In genomic region chr2:170377469-170378207, GRCh38 we compare ENCODE assay signal across 15 cellular contexts.
DNase-seq lines count a peak whose midpoint lies in the region; ATAC-seq and TF ChIP-seq lines count a peak whose summit lies in the region.
"Had no signal": no experiment of that assay in that cellular context is flagged by ENCODE, and none has a peak within 500 bp of the region (broad histone marks: within the 10 kb centered on the region; RNA-seq: fewer than 3 reads in every experiment).

No MANE protein-coding gene starts in this region.

- peak; percentile 1 for DNase-seq in EH (ENCODE audit: low read depth)
- peak; percentile 40 for DNase-seq in PC-3
- DNase-seq in fibroblast of peridontal ligament (ENCODE audit: extremely low read depth) = peak; percentile 10
- DNase-seq in prostate gland (ENCODE audit: low spot score) = peak; percentile 76
- no peak for DNase-seq in SKM-1 (lab: John Stamatoyannopoulos, UW; ENCODE audit: unreplicated experiment)
- DNase-seq in naive thymus-derived CD4-positive, alpha-beta T cell = no peak
- DNase-seq: activated gamma-delta T cell; CD4-positive, CD25-positive, alpha-beta regulatory T cell; effector CD4-positive, alpha-beta T cell; NCI-H2081; stimulated activated CD4-positive, alpha-beta T cell treated with anti-CD3 and anti-CD28 coated beads, Interleukin-15, amount 100 ng/mL, for 24 hours; substantia nigra had no signal

- no peaks in the 10 kb centered on the region for H3K79me2 ChIP-seq in PC-3 (ENCODE audit: low read length)

- H3K9me3 Mint-ChIP-seq in naive thymus-derived CD4-positive, alpha-beta T cell = peaks cover 0 to 2% (median 0%) of the 10 kb centered on the region in 11 donors

- peak overlapping the region; percentile 71 for H2AFZ ChIP-seq in PC-3 (ENCODE audit: low read length)

- H3K4me3 Mint-ChIP-seq in naive thymus-derived CD4-positive, alpha-beta T cell = no peak overlapping the region
- H3K4me3 Mint-ChIP-seq: CD4-positive, CD25-positive, alpha-beta regulatory T cell had no signal

- POLR2A ChIA-PET in PC-3 (lab: Charles Lee; ENCODE audit: unreplicated experiment) = interaction anchor here (0.6 to 0.7 kb wide), 2 partner anchors 13 to 466 kb away, joined by 3 read pairs; no protein-coding TSS in a partner anchor
- POLR2A ChIA-PET in naive thymus-derived CD4-positive, alpha-beta T cell (lab: Charles Lee) = no interaction called here

- no peaks in the 10 kb centered on the region for H4K20me1 ChIP-seq in PC-3 (ENCODE audit: low read length)

- H3K27me3 ChIP-seq in PC-3 (ENCODE audit: low read length) = no peaks in the 10 kb centered on the region
- H3K27me3 ChIP-seq in prostate gland (replicated peaks; ENCODE audit: insufficient read depth) = peaks cover 6% of the 10 kb centered on the region
- H3K27me3 ChIP-seq in naive thymus-derived CD4-positive, alpha-beta T cell (ENCODE audit: control insufficient read depth in 2 of 2, insufficient read depth in 2 of 2, low read length in 2 of 2) = peaks cover 0 to 3% of the 10 kb centered on the region in 2 donors

- no TSS peak for BruUV-seq in PC-3 (replicated peaks; lab: Mats Ljungman, UMichigan)

- CTCF ChIA-PET in PC-3 (lab: Charles Lee) = interaction anchor here (0.7 kb wide), 2 partner anchors 17 to 58 kb away, joined by 3 read pairs; no protein-coding TSS in a partner anchor
- CTCF ChIA-PET in naive thymus-derived CD4-positive, alpha-beta T cell (lab: Charles Lee) = no interaction called here

- H3K9me2 ChIP-seq in PC-3 (replicated peaks; ENCODE audit: low read length) = no peaks in the 10 kb centered on the region

- no peaks in the 10 kb centered on the region for H3K9me3 ChIP-seq in PC-3 (ENCODE audit: low read length)
- H3K9me3 ChIP-seq in prostate gland = no peaks in the 10 kb centered on the region
- H3K9me3 ChIP-seq in naive thymus-derived CD4-positive, alpha-beta T cell (ENCODE audit: control insufficient read depth in 2 of 3, low read length in 3 of 3) = no peaks in the 10 kb centered on the region

- TF ChIP-seq POLR2A in prostate gland (IDR thresholded peaks at IDR 0.05) = no peak

- H3K36me3 Mint-ChIP-seq in naive thymus-derived CD4-positive, alpha-beta T cell = peaks cover 0 to under 1% (median 0%) of the 10 kb centered on the region in 5 donors
- H3K36me3 Mint-ChIP-seq: CD4-positive, CD25-positive, alpha-beta regulatory T cell had no signal

- no peak overlapping the region for H3K4me3 ChIP-seq in PC-3 (ENCODE audit: low read length)
- no peak overlapping the region for H3K4me3 ChIP-seq in prostate gland
- H3K4me3 ChIP-seq in naive thymus-derived CD4-positive, alpha-beta T cell (ENCODE audit: low read length) = no peak overlapping the region
- H3K4me3 ChIP-seq: SK-N-MC had no signal

- H3K9ac ChIP-seq in PC-3 (ENCODE audit: low read length) = no peak overlapping the region

- TF ChIP-seq CTCF in PC-3 (conservative IDR thresholded peaks at IDR 0.05; ENCODE audit: low read depth, low read length) = peak; percentile 46
- no peak for TF ChIP-seq CTCF in prostate gland (IDR thresholded peaks at IDR 0.05)

- no peak overlapping the region for H3K27ac Mint-ChIP-seq in naive thymus-derived CD4-positive, alpha-beta T cell
- H3K27ac Mint-ChIP-seq: CD4-positive, CD25-positive, alpha-beta regulatory T cell had no signal

- no peak overlapping the region for H3K27ac ChIP-seq in PC-3 (ENCODE audit: low read length)
- H3K27ac ChIP-seq in prostate gland = no peak overlapping the region
- no peak overlapping the region for H3K27ac ChIP-seq in naive thymus-derived CD4-positive, alpha-beta T cell (ENCODE audit: low read depth, low read length)
- H3K27ac ChIP-seq: SK-N-MC had no signal

- peaks cover 6% of the 10 kb centered on the region for H3F3A ChIP-seq in PC-3 (ENCODE audit: low read length, unreplicated experiment)

- peaks cover 0 to 7% (median 0%) of the 10 kb centered on the region in 7 donors for H3K4me1 Mint-ChIP-seq in naive thymus-derived CD4-positive, alpha-beta T cell
- H3K4me1 Mint-ChIP-seq: CD4-positive, CD25-positive, alpha-beta regulatory T cell had no signal

- WGBS in prostate gland = 9% methylated on average over 8 of the region's 8 CpGs

- intact Hi-C loops in PC-3 (cut with micrococcal nuclease) = loop anchor here (10.0 kb wide), 2 partner anchors 357 to 497 kb away; no protein-coding TSS in a partner anchor
- intact Hi-C loops in prostate gland (cut with DNase I) = no loop called here
- intact Hi-C loops in naive thymus-derived CD4-positive, alpha-beta T cell (cut with micrococcal nuclease) = no loop called here

- no peaks in the 10 kb centered on the region for H3K36me3 ChIP-seq in PC-3 (ENCODE audit: low read depth, low read length)
- H3K36me3 ChIP-seq in prostate gland = no peaks in the 10 kb centered on the region
- no peaks in the 10 kb centered on the region for H3K36me3 ChIP-seq in naive thymus-derived CD4-positive, alpha-beta T cell (ENCODE audit: control insufficient read depth in 2 of 3, insufficient read depth in 3 of 3, low read length in 3 of 3)

- ATAC-seq in PC-3 (peak; percentile 25), GM21737 (IDR thresholded peaks at IDR 0.05; ENCODE audit: unreplicated experiment) (no peak), HG03571 (IDR thresholded peaks at IDR 0.05; ENCODE audit: unreplicated experiment) (no peak)
- ATAC-seq in naive thymus-derived CD4-positive, alpha-beta T cell = no peak

- peaks cover 23 to 48% (median 31%) of the 10 kb centered on the region in 5 donors for H3K27me3 Mint-ChIP-seq in naive thymus-derived CD4-positive, alpha-beta T cell

- peaks cover 60% of the 10 kb centered on the region for H3K4me1 ChIP-seq in PC-3 (ENCODE audit: insufficient read depth, low read length)
- peaks cover 4% of the 10 kb centered on the region for H3K4me1 ChIP-seq in prostate gland (replicated peaks)
- H3K4me1 ChIP-seq in naive thymus-derived CD4-positive, alpha-beta T cell (ENCODE audit: control insufficient read depth in 2 of 2, insufficient read depth in 2 of 2, low read length in 2 of 2) = no peaks in the 10 kb centered on the region

- H3K4me2 ChIP-seq in PC-3 (ENCODE audit: low read length) = peak overlapping the region; percentile 59

Comparison
In these comparisons a context has a peak if more than half of its experiments do, and no peak if none do; other contexts are left out.
1. DNase-seq: peak in EH (single experiment), PC-3 (single experiment), fibroblast of peridontal ligament (single experiment) and prostate gland (single experiment); none in SKM-1 (single experiment) and naive thymus-derived CD4-positive, alpha-beta T cell (0 of 9).